ENCODE assay signal across 1 cellular context in genomic region chr16:67546761-67547422, GRCh38.
TF ChIP-seq lines count a peak whose summit lies in the region.

No MANE protein-coding gene starts in this region.

TF ChIP-seq in endothelial cell of umbilical vein, 7 proteins besides CTCF, POLR2A, EP300 and RAD21:
- no peak for TF ChIP-seq JUN (IDR thresholded peaks at IDR 0.05; ENCODE audit: borderline replicate concordance, insufficient read depth, insufficient read length, low read depth)
- TF ChIP-seq MYC (IDR thresholded peaks at IDR 0.05; ENCODE audit: low read depth, low read length) = no peak
- peak; percentile 58 for TF ChIP-seq POLR2AphosphoS5 (IDR thresholded peaks at IDR 0.05; ENCODE audit: insufficient read depth, low read depth, low read length)
- no peak for TF ChIP-seq MAX (IDR thresholded peaks at IDR 0.05; ENCODE audit: insufficient read depth, insufficient read length)
